In genomic region chr7:7808156-7808555, GRCh38 we compare ENCODE assay signal across 18 cellular contexts.
A peak's percentile ranks its signal among the peaks of the same experiment; 100 is the strongest.
DNase-seq lines count a peak whose midpoint lies in the region; ATAC-seq, FAIRE-seq and TF ChIP-seq lines count a peak whose summit lies in the region.
"Had no signal": no experiment of that assay in that cellular context is flagged by ENCODE, and none has a peak within 500 bp of the region (broad histone marks: within the 10 kb centered on the region; RNA-seq: fewer than 3 reads in every experiment).

No MANE protein-coding gene starts in this region.

- no peaks in the 10 kb centered on the region for H4K20me1 ChIP-seq in astrocyte (ENCODE audit: insufficient read depth, low read length)
- H4K20me1 ChIP-seq: BLaER1 had no signal

- peaks cover 3% of the 10 kb centered on the region for H3K4me1 ChIP-seq in astrocyte (ENCODE audit: insufficient read depth, low read length)

- H2AFZ ChIP-seq in astrocyte (ENCODE audit: low read depth, low read length), result no peak overlapping the region

- H3K9ac ChIP-seq in astrocyte (ENCODE audit: low read length), result no peak overlapping the region
- H3K9ac ChIP-seq: BLaER1 had no signal

- no peak overlapping the region for H3K27ac Mint-ChIP-seq in astrocyte (ENCODE audit: unreplicated experiment)
- H3K27ac Mint-ChIP-seq in CD4-positive, alpha-beta T cell, result no peak overlapping the region
- no peak overlapping the region for H3K27ac Mint-ChIP-seq in activated naive CD4-positive, alpha-beta T cell treated with anti-CD3 and anti-CD28 coated beads, Interleukin-2, amount 10 ng/mL, durations not matched to agents 7 days and 5 days
- H3K27ac Mint-ChIP-seq: activated naive CD8-positive, alpha-beta T cell treated with anti-CD3 and anti-CD28 coated beads, Interleukin-2, amount 10 ng/mL, durations not matched to agents 7 days and 5 days; naive thymus-derived CD4-positive, alpha-beta T cell; stimulated activated naive CD8-positive, alpha-beta T cell treated with anti-CD3 and anti-CD28 coated beads, Interleukin-15, Interleukin-2, amounts not matched to agents 100 ng/mL and 50 ng/mL, for 24 hours had no signal

- no peak for ATAC-seq in CD4-positive, alpha-beta T cell (ENCODE audit: poor library complexity)
- ATAC-seq in HG03025 (IDR thresholded peaks at IDR 0.05; ENCODE audit: low FRiP score, unreplicated experiment), result no peak
- no peak for ATAC-seq in stimulated activated naive CD8-positive, alpha-beta T cell treated with anti-CD3 and anti-CD28 coated beads, Interleukin-15, Interleukin-2, amounts not matched to agents 100 U/mL and 50 U/mL, for 24 hours
- ATAC-seq: left colon; naive thymus-derived CD4-positive, alpha-beta T cell had no signal

- no peak overlapping the region for H3K4me3 ChIP-seq in LNCaP clone FGC (ENCODE audit: low read depth, low read length)
- H3K4me3 ChIP-seq in astrocyte (ENCODE audit: insufficient read depth, low read depth, low read length), result no peak overlapping the region
- no peak overlapping the region for H3K4me3 ChIP-seq in foreskin fibroblast (ENCODE audit: low read depth in 1 of 2, low read length in 2 of 2)
- H3K4me3 ChIP-seq: BLaER1, HAP-1 had no signal

- DNase-seq in DMS 273 (lab: John Stamatoyannopoulos, UW; ENCODE audit: unreplicated experiment), result peak; percentile 79
- peak; percentile 64 for DNase-seq in LNCaP clone FGC (ENCODE audit: low read depth)
- DNase-seq in astrocyte (ENCODE audit: low read depth), result peak; percentile 62
- DNase-seq in foreskin fibroblast, result peak; percentile 49 to 75
- no peak for DNase-seq in CD4-positive, alpha-beta T cell
- no peak for DNase-seq in activated naive CD4-positive, alpha-beta T cell treated with anti-CD3 and anti-CD28 coated beads, Interleukin-2, amount 10 ng/mL, durations not matched to agents 7 days and 5 days
- no peak for DNase-seq in stimulated activated naive CD8-positive, alpha-beta T cell treated with anti-CD3 and anti-CD28 coated beads, Interleukin-15, Interleukin-2, amounts not matched to agents 100 U/mL and 50 U/mL, for 24 hours
- DNase-seq: activated CD8-positive, alpha-beta memory T cell treated with anti-CD3 and anti-CD28 coated beads, Interleukin-2, amount 50 U/mL, for 4 hours; activated naive CD8-positive, alpha-beta T cell treated with anti-CD3 and anti-CD28 coated beads, Interleukin-2, amount 10 ng/mL, durations not matched to agents 7 days and 5 days; GF-D8; left colon; naive thymus-derived CD4-positive, alpha-beta T cell; NK-92 treated with Interleukin-12 subunit alpha and Interleukin-12 subunit beta, amount 100 ng/mL, for 24 hours; retina had no signal

- H3K79me2 ChIP-seq in astrocyte (ENCODE audit: insufficient read depth, low read length), result no peaks in the 10 kb centered on the region

- POLR2A ChIA-PET in CD4-positive, alpha-beta T cell (lab: Charles Lee), result no interaction called here

- H3K4me1 Mint-ChIP-seq in astrocyte (ENCODE audit: low read depth, unreplicated experiment), result no peaks in the 10 kb centered on the region
- H3K4me1 Mint-ChIP-seq in CD4-positive, alpha-beta T cell (ENCODE audit: low read depth), result no peaks in the 10 kb centered on the region
- H3K4me1 Mint-ChIP-seq in activated naive CD4-positive, alpha-beta T cell treated with anti-CD3 and anti-CD28 coated beads, Interleukin-2, amount 10 ng/mL, durations not matched to agents 7 days and 5 days, result no peaks in the 10 kb centered on the region
- H3K4me1 Mint-ChIP-seq: activated naive CD8-positive, alpha-beta T cell treated with anti-CD3 and anti-CD28 coated beads, Interleukin-2, amount 10 ng/mL, durations not matched to agents 7 days and 5 days had no signal

- H3K36me3 Mint-ChIP-seq in astrocyte (ENCODE audit: low read depth, unreplicated experiment), result peaks cover 3% of the 10 kb centered on the region
- peaks cover 10% of the 10 kb centered on the region for H3K36me3 Mint-ChIP-seq in CD4-positive, alpha-beta T cell (ENCODE audit: low read depth)
- H3K36me3 Mint-ChIP-seq in activated naive CD4-positive, alpha-beta T cell treated with anti-CD3 and anti-CD28 coated beads, Interleukin-2, amount 10 ng/mL, durations not matched to agents 7 days and 5 days, result no peaks in the 10 kb centered on the region
- H3K36me3 Mint-ChIP-seq: activated naive CD8-positive, alpha-beta T cell treated with anti-CD3 and anti-CD28 coated beads, Interleukin-2, amount 10 ng/mL, durations not matched to agents 7 days and 5 days had no signal

- CTCF ChIA-PET in CD4-positive, alpha-beta T cell (lab: Charles Lee), result no interaction called here
- CTCF ChIA-PET in activated naive CD4-positive, alpha-beta T cell treated with anti-CD3 and anti-CD28 coated beads, Interleukin-2, amount 10 ng/mL, durations not matched to agents 7 days and 5 days (lab: Charles Lee), result interaction anchor here (0.5 kb wide), 1 partner anchor 131 kb away, joined by 3 read pairs; no protein-coding TSS in a partner anchor

- peak overlapping the region; percentile 5 for H3K4me2 ChIP-seq in astrocyte (ENCODE audit: low read length)
- H3K4me2 ChIP-seq: BLaER1 had no signal

- H3K9me3 Mint-ChIP-seq in astrocyte (ENCODE audit: unreplicated experiment), result no peaks in the 10 kb centered on the region
- H3K9me3 Mint-ChIP-seq in CD4-positive, alpha-beta T cell, result no peaks in the 10 kb centered on the region
- H3K9me3 Mint-ChIP-seq in activated naive CD4-positive, alpha-beta T cell treated with anti-CD3 and anti-CD28 coated beads, Interleukin-2, amount 10 ng/mL, durations not matched to agents 7 days and 5 days, result no peaks in the 10 kb centered on the region
- H3K9me3 Mint-ChIP-seq: activated naive CD8-positive, alpha-beta T cell treated with anti-CD3 and anti-CD28 coated beads, Interleukin-2, amount 10 ng/mL, durations not matched to agents 7 days and 5 days; stimulated activated naive CD8-positive, alpha-beta T cell treated with anti-CD3 and anti-CD28 coated beads, Interleukin-15, Interleukin-2, amounts not matched to agents 100 ng/mL and 50 ng/mL, for 24 hours had no signal

- no peak for FAIRE-seq in astrocyte (lab: Jason Lieb, UNC)

- H3K9me3 ChIP-seq in astrocyte (ENCODE audit: insufficient read depth, low read depth, low read length), result no peaks in the 10 kb centered on the region
- no peaks in the 10 kb centered on the region for H3K9me3 ChIP-seq in CD4-positive, alpha-beta T cell (ENCODE audit: control insufficient read depth, low read length)
- H3K9me3 ChIP-seq: HAP-1 had no signal

- H3K36me3 ChIP-seq in astrocyte (ENCODE audit: insufficient read depth, low read length), result no peaks in the 10 kb centered on the region
- H3K36me3 ChIP-seq: BLaER1, HAP-1 had no signal

- H3K27me3 ChIP-seq in astrocyte (ENCODE audit: insufficient read depth, low read length), result no peaks in the 10 kb centered on the region
- no peaks in the 10 kb centered on the region for H3K27me3 ChIP-seq in CD4-positive, alpha-beta T cell (ENCODE audit: control insufficient read depth, insufficient read depth, low read length)
- H3K27me3 ChIP-seq: BLaER1 had no signal

- TF ChIP-seq CTCF in LNCaP clone FGC (IDR thresholded peaks at IDR 0.05; ENCODE audit: control insufficient read depth, extremely low read depth, insufficient read depth), result no peak
- no peak for TF ChIP-seq CTCF in astrocyte (IDR thresholded peaks at IDR 0.05; ENCODE audit: insufficient read depth, low read depth, low read length)
- TF ChIP-seq CTCF in foreskin fibroblast (IDR thresholded peaks at IDR 0.05; ENCODE audit: low read depth, low read length), result no peak
- no peak for TF ChIP-seq CTCF in CD4-positive, alpha-beta T cell (IDR thresholded peaks at IDR 0.05)

- H3K4me3 Mint-ChIP-seq in astrocyte (ENCODE audit: unreplicated experiment), result no peak overlapping the region
- H3K4me3 Mint-ChIP-seq in CD4-positive, alpha-beta T cell, result no peak overlapping the region
- H3K4me3 Mint-ChIP-seq in activated naive CD4-positive, alpha-beta T cell treated with anti-CD3 and anti-CD28 coated beads, Interleukin-2, amount 10 ng/mL, durations not matched to agents 7 days and 5 days, result no peak overlapping the region
- H3K4me3 Mint-ChIP-seq: activated naive CD8-positive, alpha-beta T cell treated with anti-CD3 and anti-CD28 coated beads, Interleukin-2, amount 10 ng/mL, durations not matched to agents 7 days and 5 days; naive thymus-derived CD4-positive, alpha-beta T cell; stimulated activated naive CD8-positive, alpha-beta T cell treated with anti-CD3 and anti-CD28 coated beads, Interleukin-15, Interleukin-2, amounts not matched to agents 100 ng/mL and 50 ng/mL, for 24 hours had no signal

- no peak overlapping the region for H3K27ac ChIP-seq in astrocyte (ENCODE audit: low read depth, low read length)
- no peak overlapping the region for H3K27ac ChIP-seq in CD4-positive, alpha-beta T cell (ENCODE audit: low read depth, low read length)
- H3K27ac ChIP-seq: BLaER1 had no signal

- intact Hi-C loops in CD4-positive, alpha-beta T cell (cut with DNase I, micrococcal nuclease), result no loop called here

- no peaks in the 10 kb centered on the region for H3K27me3 Mint-ChIP-seq in astrocyte (ENCODE audit: low read depth, unreplicated experiment)
- H3K27me3 Mint-ChIP-seq in CD4-positive, alpha-beta T cell, result no peaks in the 10 kb centered on the region
- H3K27me3 Mint-ChIP-seq in activated naive CD4-positive, alpha-beta T cell treated with anti-CD3 and anti-CD28 coated beads, Interleukin-2, amount 10 ng/mL, durations not matched to agents 7 days and 5 days, result no peaks in the 10 kb centered on the region
- H3K27me3 Mint-ChIP-seq: activated naive CD8-positive, alpha-beta T cell treated with anti-CD3 and anti-CD28 coated beads, Interleukin-2, amount 10 ng/mL, durations not matched to agents 7 days and 5 days; naive thymus-derived CD4-positive, alpha-beta T cell; stimulated activated naive CD8-positive, alpha-beta T cell treated with anti-CD3 and anti-CD28 coated beads, Interleukin-15, Interleukin-2, amounts not matched to agents 100 ng/mL and 50 ng/mL, for 24 hours had no signal

Comparison
In these comparisons a context has a peak if more than half of its experiments do, and no peak if none do; other contexts are left out.
1. DNase-seq: peak in DMS 273 (single experiment), LNCaP clone FGC (single experiment), astrocyte (single experiment) and foreskin fibroblast (2 of 2); none in CD4-positive, alpha-beta T cell (0 of 10), activated naive CD4-positive, alpha-beta T cell treated with anti-CD3 and anti-CD28 coated beads, Interleukin-2, amount 10 ng/mL, durations not matched to agents 7 days and 5 days (single experiment) and stimulated activated naive CD8-positive, alpha-beta T cell treated with anti-CD3 and anti-CD28 coated beads, Interleukin-15, Interleukin-2, amounts not matched to agents 100 U/mL and 50 U/mL, for 24 hours (single experiment).